ENCODE assay signal across 9 cellular contexts in the genomic region with DNA sequence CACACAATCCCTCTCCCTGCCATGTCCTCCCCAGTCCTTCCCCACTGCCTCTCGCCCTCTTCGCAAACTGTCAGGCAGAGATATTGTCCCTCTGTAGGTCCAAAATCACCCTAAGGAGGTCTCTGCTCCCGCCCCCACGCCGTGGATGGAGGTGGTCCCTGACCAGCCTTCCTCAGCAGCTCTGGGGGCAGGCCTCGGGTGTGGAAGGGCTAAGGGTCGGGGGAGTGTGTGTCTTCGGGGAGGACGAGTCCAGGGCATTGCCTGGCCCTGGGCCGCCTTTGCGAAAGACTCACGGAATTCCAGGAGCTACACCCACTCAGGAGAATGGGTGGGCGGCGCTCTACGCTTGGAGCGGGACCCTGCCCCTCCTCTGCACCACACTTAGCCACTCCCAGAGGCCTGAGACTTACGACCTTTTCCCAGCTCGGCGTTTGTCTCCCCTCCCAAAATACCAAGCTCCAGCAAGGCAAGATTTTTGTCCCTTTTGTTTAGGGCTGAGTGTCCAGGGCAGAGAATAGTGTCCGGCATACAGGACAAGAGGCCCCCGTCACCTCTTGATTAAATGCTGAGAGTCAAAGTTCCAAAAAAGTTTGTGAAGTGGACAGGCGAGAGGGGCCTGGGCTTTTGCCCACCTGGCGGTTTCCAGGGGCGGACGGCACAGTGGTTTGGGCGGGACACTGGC. TPM values are rescaled to one million over a fixed set of nuclear protein-coding genes. Genes with fewer than 3 reads are reported as not detected.
DNase-seq lines count a peak whose midpoint lies in the region; ATAC-seq, FAIRE-seq and TF ChIP-seq lines count a peak whose summit lies in the region.
"Had no signal": no experiment of that assay in that cellular context is flagged by ENCODE, and none has a peak within 500 bp of the region (broad histone marks: within the 10 kb centered on the region; RNA-seq: fewer than 3 reads in every experiment).

No MANE protein-coding gene starts in this region.

- H3K4me2 ChIP-seq in osteoblast (ENCODE audit: insufficient read depth, low read length) = peak overlapping the region; percentile 100

- H3K4me1 ChIP-seq in osteoblast (ENCODE audit: insufficient read depth, low read length) = peaks cover 30% of the 10 kb centered on the region

- peaks cover 39% of the 10 kb centered on the region for H3K27me3 Mint-ChIP-seq in activated CD4-positive, alpha-beta T cell treated with anti-CD3 and anti-CD28 coated beads, Interleukin-2, amount 10 ng/mL, durations not matched to agents 24 days and 14 days

- peak overlapping the region; percentile 73 for H3K4me3 Mint-ChIP-seq in activated CD4-positive, alpha-beta T cell treated with anti-CD3 and anti-CD28 coated beads, Interleukin-2, amount 10 ng/mL, durations not matched to agents 24 days and 14 days

- H4K20me1 ChIP-seq in osteoblast (ENCODE audit: insufficient read depth, low read length) = peaks cover 2% of the 10 kb centered on the region

- H3K4me3 ChIP-seq in WERI-Rb-1 (ENCODE audit: low read depth, low read length) (peak overlapping the region; percentile 69), osteoblast (ENCODE audit: insufficient read depth, low read length) (peak overlapping the region; percentile 86)

- intact Hi-C loops in activated CD4-positive, alpha-beta T cell treated with anti-CD3 and anti-CD28 coated beads, Interleukin-2, amount 10 ng/mL, durations not matched to agents 24 days and 14 days (cut with micrococcal nuclease) = loop anchor here (10.0 kb wide), 1 partner anchor 151 kb away; a partner anchor contains a TSS

- no peak overlapping the region for H3K27ac Mint-ChIP-seq in activated CD4-positive, alpha-beta T cell treated with anti-CD3 and anti-CD28 coated beads, Interleukin-2, amount 10 ng/mL, durations not matched to agents 24 days and 14 days

- H3K27me3 ChIP-seq in WERI-Rb-1 (ENCODE audit: insufficient read depth, low read depth, severe bottlenecking) (no peaks in the 10 kb centered on the region), osteoblast (ENCODE audit: insufficient read depth, low read length) (no peaks in the 10 kb centered on the region)

- TF ChIP-seq CTCF in WERI-Rb-1 (IDR thresholded peaks at IDR 0.05; ENCODE audit: low read depth, low read length) (no peak), osteoblast (IDR thresholded peaks at IDR 0.05; ENCODE audit: extremely low read depth, low read depth, low read length) (no peak)

- H3K9me3 ChIP-seq in WERI-Rb-1 (ENCODE audit: severe bottlenecking) (no peaks in the 10 kb centered on the region), osteoblast (ENCODE audit: low read depth, low read length) (no peaks in the 10 kb centered on the region)

- H3K27ac ChIP-seq in WERI-Rb-1 (no peak overlapping the region), osteoblast (ENCODE audit: low read depth, low read length) (peak overlapping the region; percentile 80)

- no peak for FAIRE-seq in frontal cortex (lab: Jason Lieb, UNC)
- FAIRE-seq: G401.6 had no signal

- peak overlapping the region; percentile 84 for H2AFZ ChIP-seq in osteoblast (ENCODE audit: low read length)

- no peak for ATAC-seq in GM21423 (IDR thresholded peaks at IDR 0.05; ENCODE audit: unreplicated experiment)

- no peaks in the 10 kb centered on the region for H3K36me3 ChIP-seq in WERI-Rb-1
- peaks cover 10% of the 10 kb centered on the region for H3K36me3 ChIP-seq in osteoblast (ENCODE audit: insufficient read depth, low read length)

- DNase-seq in activated CD4-positive, alpha-beta T cell treated with anti-CD3 and anti-CD28 coated beads, Interleukin-2, amount 10 ng/mL, durations not matched to agents 24 days and 14 days = peak; percentile 59
- no peak for DNase-seq in activated CD4-positive, alpha-beta T cell treated with anti-CD3 and anti-CD28 coated beads for 1 hour
- DNase-seq in WERI-Rb-1 (no peak), glomerular visceral epithelial cell (ENCODE audit: extremely low spot score) (peak; percentile 68), osteoblast (ENCODE audit: insufficient read length, low spot score, missing footprints) (peak; percentile 77), frontal cortex (ENCODE audit: low spot score in 2 of 2) (no peak), activated gamma-delta T cell treated with Interleukin-2 at 50 U/mL for 16 hours (no peak)

- H3K4me1 Mint-ChIP-seq in activated CD4-positive, alpha-beta T cell treated with anti-CD3 and anti-CD28 coated beads, Interleukin-2, amount 10 ng/mL, durations not matched to agents 24 days and 14 days = peaks cover 6% of the 10 kb centered on the region

- H3K9me3 Mint-ChIP-seq in activated CD4-positive, alpha-beta T cell treated with anti-CD3 and anti-CD28 coated beads, Interleukin-2, amount 10 ng/mL, durations not matched to agents 24 days and 14 days = no peaks in the 10 kb centered on the region

- H3K79me2 ChIP-seq in osteoblast (ENCODE audit: insufficient read depth, low read length) = peaks cover 2% of the 10 kb centered on the region

- H3K36me3 Mint-ChIP-seq in activated CD4-positive, alpha-beta T cell treated with anti-CD3 and anti-CD28 coated beads, Interleukin-2, amount 10 ng/mL, durations not matched to agents 24 days and 14 days (ENCODE audit: low read depth) = no peaks in the 10 kb centered on the region

RNA-seq across cellular contexts. Expression of a gene that starts 0.9 kb away (rescaled TPM):
- total RNA-seq in activated CD4-positive, alpha-beta T cell treated with anti-CD3 and anti-CD28 coated beads, Interleukin-2, amount 10 ng/mL, durations not matched to agents 24 days and 14 days = 0.26 and 1.3 TPM in 2 replicates
- total RNA-seq in osteoblast (116 and 123 TPM in 2 replicates), frontal cortex (4.5 TPM)

Comparison
In these comparisons a context has a peak if more than half of its experiments do, and no peak if none do; other contexts are left out.
1. DNase-seq: peak in activated CD4-positive, alpha-beta T cell treated with anti-CD3 and anti-CD28 coated beads, Interleukin-2, amount 10 ng/mL, durations not matched to agents 24 days and 14 days (single experiment), glomerular visceral epithelial cell (single experiment) and osteoblast (single experiment); none in activated CD4-positive, alpha-beta T cell treated with anti-CD3 and anti-CD28 coated beads for 1 hour (single experiment), WERI-Rb-1 (single experiment), frontal cortex (0 of 2) and activated gamma-delta T cell treated with Interleukin-2 at 50 U/mL for 16 hours (single experiment).
2. RNA of a gene that starts 0.9 kb away (total RNA-seq): 116 to 123 TPM in osteoblast; 4.5 TPM in frontal cortex (single experiment) and 0.26 to 1.3 TPM in activated CD4-positive, alpha-beta T cell treated with anti-CD3 and anti-CD28 coated beads, Interleukin-2, amount 10 ng/mL, durations not matched to agents 24 days and 14 days; every median in the first group is over 10 times any median in the second.